Comparison of ENCODE assay signal across 13 cellular contexts in the genomic region with DNA sequence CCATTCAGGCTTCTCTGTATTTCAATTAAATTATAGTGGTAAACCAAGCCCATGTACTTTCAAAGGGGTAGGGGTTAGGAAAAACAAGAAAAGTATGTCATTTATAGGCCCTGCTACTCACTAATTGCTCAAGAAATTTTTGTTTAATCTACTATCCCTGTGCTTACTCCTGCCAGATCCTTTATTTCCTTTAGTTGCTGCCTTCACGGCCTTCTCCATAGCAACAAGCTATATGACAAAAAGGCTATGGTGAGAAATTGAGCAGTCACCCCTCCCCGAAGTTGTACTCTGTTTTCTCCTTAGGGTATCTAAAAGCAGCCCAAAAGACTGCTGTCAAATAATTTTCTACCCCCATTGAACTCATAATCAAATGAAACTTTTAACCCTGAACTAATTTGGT.
DNase-seq lines count a peak whose midpoint lies in the region; ATAC-seq and FAIRE-seq lines count a peak whose summit lies in the region.
"Had no signal": no experiment of that assay in that cellular context is flagged by ENCODE, and none has a peak within 500 bp of the region (broad histone marks: within the 10 kb centered on the region; RNA-seq: fewer than 3 reads in every experiment).

No MANE protein-coding gene starts in this region.

- ATAC-seq in activated naive CD8-positive, alpha-beta T cell treated with anti-CD3 and anti-CD28 coated beads, Interleukin-2, amount 10 ng/mL, durations not matched to agents 7 days and 5 days (ENCODE audit: low read depth), result no peak
- no peak for ATAC-seq in GM19397 (IDR thresholded peaks at IDR 0.05; ENCODE audit: unreplicated experiment)

- POLR2A ChIA-PET in activated naive CD8-positive, alpha-beta T cell treated with anti-CD3 and anti-CD28 coated beads, Interleukin-2, amount 10 ng/mL, durations not matched to agents 7 days and 5 days (lab: Charles Lee), result interaction anchor here (0.8 to 3.7 kb wide), 3 partner anchors 12 to 15 kb away, joined by 3 to 33 read pairs (median 19); no protein-coding TSS in a partner anchor

- peaks cover 31% of the 10 kb centered on the region for H3K36me3 Mint-ChIP-seq in activated naive CD8-positive, alpha-beta T cell treated with anti-CD3 and anti-CD28 coated beads, Interleukin-2, amount 10 ng/mL, durations not matched to agents 7 days and 5 days
- H3K36me3 Mint-ChIP-seq in activated CD4-positive, alpha-beta T cell treated with anti-CD3 and anti-CD28 coated beads, Interleukin-2, amount 10 ng/mL, durations not matched to agents 24 days and 14 days (ENCODE audit: low read depth), result peaks cover 32% of the 10 kb centered on the region

- no peak overlapping the region for H3K4me3 Mint-ChIP-seq in activated naive CD8-positive, alpha-beta T cell treated with anti-CD3 and anti-CD28 coated beads, Interleukin-2, amount 10 ng/mL, durations not matched to agents 7 days and 5 days
- no peak overlapping the region for H3K4me3 Mint-ChIP-seq in activated CD4-positive, alpha-beta T cell treated with anti-CD3 and anti-CD28 coated beads, Interleukin-2, amount 10 ng/mL, durations not matched to agents 24 days and 14 days
- H3K4me3 Mint-ChIP-seq: activated CD4-positive, alpha-beta memory T cell treated with anti-CD3 and anti-CD28 coated beads, Interleukin-2, amount 10 ng/mL, durations not matched to agents 7 days and 5 days had no signal

- H3K9ac ChIP-seq in iPS-20b (ENCODE audit: low read depth, low read length), result peak overlapping the region; percentile 75; the same call in 1 of the 2 replicates

- H3K36me3 ChIP-seq in iPS-20b (ENCODE audit: insufficient read depth, low read depth, low read length), result peaks cover 11% of the 10 kb centered on the region; the same call in 1 of the 2 replicates
- peaks cover 0 to 3% of the 10 kb centered on the region in 2 donors for H3K36me3 ChIP-seq in small intestine (ENCODE audit: control insufficient read depth in 2 of 2, insufficient read depth in 2 of 2, low read length in 2 of 2)

- no peaks in the 10 kb centered on the region for H3K27me3 ChIP-seq in iPS-20b (ENCODE audit: insufficient read depth, low read length)
- H3K27me3 ChIP-seq in small intestine (ENCODE audit: control insufficient read depth in 2 of 2, insufficient read depth in 2 of 2, low read length in 2 of 2), result no peaks in the 10 kb centered on the region
- H3K27me3 ChIP-seq: SJCRH30, tibial artery had no signal

- intact Hi-C loops in activated CD4-positive, alpha-beta T cell treated with anti-CD3 and anti-CD28 coated beads, Interleukin-2, amount 10 ng/mL, durations not matched to agents 24 days and 14 days (cut with micrococcal nuclease), result no loop called here

- 17 to 37% (median 32%) methylated on average over 2 of the region's 2 CpGs for WGBS in small intestine, 3 donors

- no peak for FAIRE-seq in small intestine (lab: Jason Lieb, UNC)
- FAIRE-seq: A204.1 had no signal

- H3K4me1 Mint-ChIP-seq in activated naive CD8-positive, alpha-beta T cell treated with anti-CD3 and anti-CD28 coated beads, Interleukin-2, amount 10 ng/mL, durations not matched to agents 7 days and 5 days, result peaks cover 61% of the 10 kb centered on the region
- H3K4me1 Mint-ChIP-seq in activated CD4-positive, alpha-beta T cell treated with anti-CD3 and anti-CD28 coated beads, Interleukin-2, amount 10 ng/mL, durations not matched to agents 24 days and 14 days, result peaks cover 53% of the 10 kb centered on the region

- H3K9me3 Mint-ChIP-seq in activated naive CD8-positive, alpha-beta T cell treated with anti-CD3 and anti-CD28 coated beads, Interleukin-2, amount 10 ng/mL, durations not matched to agents 7 days and 5 days, result peaks cover 7% of the 10 kb centered on the region
- H3K9me3 Mint-ChIP-seq in activated CD4-positive, alpha-beta T cell treated with anti-CD3 and anti-CD28 coated beads, Interleukin-2, amount 10 ng/mL, durations not matched to agents 24 days and 14 days, result peaks cover 4% of the 10 kb centered on the region

- DNase-seq in NCI-H1092 treated with DMSO at 0.1 percent for 48 hours (lab: John Stamatoyannopoulos, UW), result peak; percentile 63
- DNase-seq in NCI-H1092 (lab: John Stamatoyannopoulos, UW), result no peak
- no peak for DNase-seq in activated naive CD8-positive, alpha-beta T cell treated with anti-CD3 and anti-CD28 coated beads, Interleukin-2, amount 10 ng/mL, durations not matched to agents 7 days and 5 days
- no peak for DNase-seq in small intestine
- DNase-seq in NCI-H187 treated with DMSO at 0.1 percent for 48 hours (lab: John Stamatoyannopoulos, UW), result no peak
- no peak for DNase-seq in activated CD4-positive, alpha-beta T cell treated with anti-CD3 and anti-CD28 coated beads, Interleukin-2, amount 10 ng/mL, durations not matched to agents 24 days and 14 days
- DNase-seq: activated CD4-positive, alpha-beta memory T cell treated with anti-CD3 and anti-CD28 coated beads, Interleukin-2, amount 10 ng/mL, durations not matched to agents 7 days and 5 days; cerebellar nuclear complex; SJCRH30 had no signal

- H3K9me3 ChIP-seq in iPS-20b (ENCODE audit: insufficient read depth, low read depth, low read length), result peaks cover 5% of the 10 kb centered on the region; the same call in 1 of the 2 replicates
- no peaks in the 10 kb centered on the region for H3K9me3 ChIP-seq in small intestine (ENCODE audit: control insufficient read depth, low read depth)
- H3K9me3 ChIP-seq: tibial artery had no signal

- H3K4me3 ChIP-seq in iPS-20b (ENCODE audit: low read length) (no peak overlapping the region), small intestine (ENCODE audit: low read depth in 1 of 2, low read length in 2 of 2) (no peak overlapping the region)
- H3K4me3 ChIP-seq: SJCRH30, tibial artery had no signal

- H3K27ac ChIP-seq in iPS-20b (ENCODE audit: low read length) (no peak overlapping the region), small intestine (ENCODE audit: low read depth in 1 of 2, low read length in 1 of 2) (peak overlapping the region; percentile 83)
- H3K27ac ChIP-seq: SJCRH30, tibial artery had no signal

- H3K27me3 Mint-ChIP-seq in activated naive CD8-positive, alpha-beta T cell treated with anti-CD3 and anti-CD28 coated beads, Interleukin-2, amount 10 ng/mL, durations not matched to agents 7 days and 5 days, result peaks cover 2% of the 10 kb centered on the region
- no peaks in the 10 kb centered on the region for H3K27me3 Mint-ChIP-seq in activated CD4-positive, alpha-beta T cell treated with anti-CD3 and anti-CD28 coated beads, Interleukin-2, amount 10 ng/mL, durations not matched to agents 24 days and 14 days
- H3K27me3 Mint-ChIP-seq: activated CD4-positive, alpha-beta memory T cell treated with anti-CD3 and anti-CD28 coated beads, Interleukin-2, amount 10 ng/mL, durations not matched to agents 7 days and 5 days had no signal

- peak overlapping the region; percentile 80 for H3K27ac Mint-ChIP-seq in activated naive CD8-positive, alpha-beta T cell treated with anti-CD3 and anti-CD28 coated beads, Interleukin-2, amount 10 ng/mL, durations not matched to agents 7 days and 5 days
- no peak overlapping the region for H3K27ac Mint-ChIP-seq in activated CD4-positive, alpha-beta T cell treated with anti-CD3 and anti-CD28 coated beads, Interleukin-2, amount 10 ng/mL, durations not matched to agents 24 days and 14 days
- H3K27ac Mint-ChIP-seq: activated CD4-positive, alpha-beta memory T cell treated with anti-CD3 and anti-CD28 coated beads, Interleukin-2, amount 10 ng/mL, durations not matched to agents 7 days and 5 days had no signal

- peaks cover 28% of the 10 kb centered on the region for H3K4me1 ChIP-seq in iPS-20b (ENCODE audit: insufficient read depth, low read length)
- peaks cover 24 to 43% of the 10 kb centered on the region in 2 donors for H3K4me1 ChIP-seq in small intestine (ENCODE audit: control insufficient read depth in 2 of 2, insufficient read depth in 1 of 2, low read depth in 1 of 2, low read length in 1 of 2)
- H3K4me1 ChIP-seq: SJCRH30 had no signal
